Comparison of ENCODE assay signal across 8 cellular contexts in the genomic region with DNA sequence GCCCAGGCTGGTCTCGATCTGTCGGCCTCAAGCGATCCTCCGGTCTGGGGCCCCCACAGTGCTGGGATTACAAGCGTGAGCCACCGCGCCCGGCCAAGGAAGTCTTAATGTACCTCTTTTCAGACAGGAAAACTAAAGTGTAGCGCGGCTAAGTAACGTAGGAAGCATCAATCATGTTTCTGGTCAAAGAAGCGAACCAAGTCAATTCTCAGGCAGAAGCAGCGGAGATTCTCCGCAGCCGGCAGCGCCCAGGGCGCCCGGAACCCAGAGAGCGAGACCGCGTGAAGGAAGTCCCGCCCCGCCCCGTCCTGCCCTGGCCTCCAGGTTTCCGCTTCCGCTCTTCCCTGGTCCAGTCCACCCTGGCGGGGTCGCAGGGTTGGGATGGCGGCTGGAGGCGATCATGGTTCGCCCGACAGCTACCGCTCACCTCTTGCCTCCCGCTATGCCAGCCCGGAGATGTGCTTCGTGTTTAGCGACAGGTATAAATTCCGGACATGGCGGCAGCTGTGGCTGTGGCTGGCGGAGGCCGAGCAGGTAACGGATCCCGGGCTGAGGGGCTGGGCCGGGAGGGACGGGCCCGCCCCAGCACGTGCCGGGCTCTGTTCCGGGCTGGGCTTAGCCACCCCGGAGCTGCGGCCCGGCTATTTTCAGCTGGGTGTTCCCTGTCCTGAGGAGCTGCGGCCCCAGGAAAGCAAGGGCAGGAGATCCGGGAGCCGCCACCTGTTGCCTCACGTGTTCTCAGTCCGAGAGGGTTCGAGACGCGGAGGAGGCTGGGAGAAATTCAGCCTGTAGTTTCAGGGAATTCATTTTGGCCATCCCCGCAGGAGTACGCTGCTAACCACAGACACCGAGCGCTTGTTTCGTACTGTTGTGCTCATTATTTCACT. TPM values are rescaled to one million over a fixed set of nuclear protein-coding genes. Genes with fewer than 3 reads are reported as not detected.
DNase-seq lines count a peak whose midpoint lies in the region; TF ChIP-seq lines count a peak whose summit lies in the region.

A gene (plus strand): TSS at position 323 of the 887 bp plus-strand sequence. CDS start 59 bp downstream, at position 382.

- H4K20me1 ChIP-seq in GM23248 (ENCODE audit: insufficient read depth): no peaks in the 10 kb centered on the region
- H4K20me1 ChIP-seq in neural progenitor cell (ENCODE audit: low read depth): peaks cover 19% of the 10 kb centered on the region

- no peaks in the 10 kb centered on the region for H3K36me3 Mint-ChIP-seq in neural progenitor cell

- TF ChIP-seq CTCF in LNCaP clone FGC (IDR thresholded peaks at IDR 0.05; ENCODE audit: control insufficient read depth, extremely low read depth, insufficient read depth) (no peak), foreskin fibroblast (IDR thresholded peaks at IDR 0.05; ENCODE audit: low read depth, low read length) (no peak), neural progenitor cell (IDR thresholded peaks at IDR 0.05) (peak; percentile 2)

- no peaks in the 10 kb centered on the region for H3K9me3 ChIP-seq in GM23248 (ENCODE audit: low read depth)
- no peaks in the 10 kb centered on the region for H3K9me3 ChIP-seq in SJCRH30 (replicated peaks)
- no peaks in the 10 kb centered on the region for H3K9me3 ChIP-seq in neural progenitor cell (ENCODE audit: low read depth)
- H3K9me3 ChIP-seq in stomach smooth muscle (ENCODE audit: control insufficient read depth in 2 of 2, low read length in 2 of 2): no peaks in the 10 kb centered on the region

- no peaks in the 10 kb centered on the region for H3K9me3 Mint-ChIP-seq in neural progenitor cell

- 1% methylated on average over 55 to 62 of the region's 65 CpGs for WGBS in GM23248 (ENCODE audit: low coverage in 1 of 2, low lambda C conversion rate in 2 of 2, missing lambda C conversion rate in 2 of 2), 2 experiments

- peak within 1 kb of the TSS; percentile 97 for H3K27ac Mint-ChIP-seq in neural progenitor cell

- H2AFZ ChIP-seq in GM23248: peak within 1 kb of the TSS; percentile 90
- peak within 1 kb of the TSS; percentile 79 for H2AFZ ChIP-seq in neural progenitor cell (replicated peaks)

- H3K4me3 ChIP-seq in GM23248 (peak within 1 kb of the TSS; percentile 96), LNCaP clone FGC (ENCODE audit: low read depth, low read length) (peak within 1 kb of the TSS; percentile 95), SJCRH30 (peak within 1 kb of the TSS; percentile 94), foreskin fibroblast (ENCODE audit: low read depth in 1 of 2, low read length in 2 of 2) (peak within 1 kb of the TSS; percentile 84 to 95), neural progenitor cell (peak within 1 kb of the TSS; percentile 64), stomach smooth muscle (ENCODE audit: low read length in 2 of 2) (peak within 1 kb of the TSS; percentile 87 to 94)

- peaks cover 46% of the 10 kb centered on the region for H3K79me2 ChIP-seq in GM23248 (ENCODE audit: insufficient read depth)
- peaks cover 50% of the 10 kb centered on the region for H3K79me2 ChIP-seq in neural progenitor cell (ENCODE audit: low read depth)

- H3K4me2 ChIP-seq in GM23248 (ENCODE audit: unreplicated experiment) (peak within 1 kb of the TSS; percentile 90), neural progenitor cell (peak within 1 kb of the TSS; percentile 84)

- H3K27me3 ChIP-seq in GM23248 (replicated peaks; ENCODE audit: insufficient read depth) (no peaks in the 10 kb centered on the region), SJCRH30 (no peaks in the 10 kb centered on the region), neural progenitor cell (no peaks in the 10 kb centered on the region), stomach smooth muscle (ENCODE audit: control insufficient read depth in 1 of 2, insufficient read depth in 2 of 2, low read length in 2 of 2) (no peaks in the 10 kb centered on the region)

- H3K9me2 ChIP-seq in GM23248 (ENCODE audit: insufficient read depth): no peaks in the 10 kb centered on the region

- in situ Hi-C loops in GM23248 (cut with MboI): loop anchor here (10.0 to 25.0 kb wide), 2 partner anchors 302 to 784 kb away; a partner anchor contains a TSS

- no peaks in the 10 kb centered on the region for H3K27me3 Mint-ChIP-seq in neural progenitor cell (ENCODE audit: insufficient read depth, low read depth)

- peak within 1 kb of the TSS; percentile 83 for H3K9ac ChIP-seq in GM23248
- peak within 1 kb of the TSS; percentile 54 for H3K9ac ChIP-seq in neural progenitor cell
- H3K9ac ChIP-seq in stomach smooth muscle (ENCODE audit: low read length in 2 of 2): peak within 1 kb of the TSS; percentile 83 to 86

- H3K36me3 ChIP-seq in GM23248 (ENCODE audit: low read depth) (peaks cover 24% of the 10 kb centered on the region), SJCRH30 (peaks cover 12% of the 10 kb centered on the region), neural progenitor cell (peaks cover 8% of the 10 kb centered on the region), stomach smooth muscle (ENCODE audit: control insufficient read depth in 2 of 2, insufficient read depth in 2 of 2, low read length in 2 of 2) (peaks cover 6 to 7% of the 10 kb centered on the region in 2 donors)

- H3K27ac ChIP-seq in GM23248 (peak within 1 kb of the TSS; percentile 74), SJCRH30 (peak within 1 kb of the TSS; percentile 90), neural progenitor cell (peak within 1 kb of the TSS; percentile 74), stomach smooth muscle (ENCODE audit: low read length) (peak within 1 kb of the TSS; percentile 77)

- peaks cover 13% of the 10 kb centered on the region for H3K4me1 Mint-ChIP-seq in neural progenitor cell

- DNase-seq in Daoy (ENCODE audit: low read depth) (peak; percentile 92), GM23248 (peak; percentile 96), LNCaP clone FGC (ENCODE audit: low read depth) (peak; percentile 56), SJCRH30 (peak; percentile 89 to 91), foreskin fibroblast (peak; percentile 84 to 96), neural progenitor cell (ENCODE audit: low spot score) (peak; percentile 94)
- DNase-seq in activated gamma-delta T cell treated with anti-CD3 and anti-CD28 coated beads, Interleukin-2, amount 50 U/mL, for 16 hours (ENCODE audit: low read depth): peak; percentile 74

- H3F3A ChIP-seq in GM23248 (ENCODE audit: insufficient read depth) (0 out of 2 replicates have a peak, but pooled peaks cover 26% of the 10 kb centered on the region), neural progenitor cell (ENCODE audit: low read depth) (peaks cover 12% of the 10 kb centered on the region)

- H3K4me1 ChIP-seq in GM23248 (ENCODE audit: insufficient read depth) (peaks cover 15% of the 10 kb centered on the region; the same call in 1 of the 2 replicates), SJCRH30 (no peaks in the 10 kb centered on the region; the same call in 1 of the 2 replicates), neural progenitor cell (peaks cover 8% of the 10 kb centered on the region), stomach smooth muscle (ENCODE audit: control insufficient read depth, insufficient read depth, low read length) (peaks cover 24% of the 10 kb centered on the region)

- H3K4me3 Mint-ChIP-seq in neural progenitor cell: peak within 1 kb of the TSS; percentile 99

RNA-seq across cellular contexts. Expression of the gene that starts here (rescaled TPM):
- 285 and 350 TPM in 2 replicates for total RNA-seq in Daoy (2014; rRNA removed; shearing (Covaris generic))
- total RNA-seq in GM23248 (2014; rRNA removed; shearing (Covaris generic)): 108 and 123 TPM in 2 replicates
- 70.8 and 72.5 TPM in 2 replicates for polyA plus RNA-seq in GM23248 (2016; fragmentation: Nextera tagmentation; extraction: Ambion mirVana)
- total RNA-seq in SJCRH30 (2014; rRNA removed; shearing (Covaris generic)): 134 TPM in 2 replicates
- 135 and 181 TPM in 2 replicates for total RNA-seq in neural progenitor cell (ENCODE audit: low replicate concordance)

Comparison
In these comparisons a context has a peak if more than half of its experiments do, and no peak if none do; other contexts are left out.
1. Peak in every context shown above with its lines: DNase-seq, H3K4me3 ChIP-seq and H3K27ac ChIP-seq.